Comparison of ENCODE assay signal across 13 cellular contexts in the genomic region with DNA sequence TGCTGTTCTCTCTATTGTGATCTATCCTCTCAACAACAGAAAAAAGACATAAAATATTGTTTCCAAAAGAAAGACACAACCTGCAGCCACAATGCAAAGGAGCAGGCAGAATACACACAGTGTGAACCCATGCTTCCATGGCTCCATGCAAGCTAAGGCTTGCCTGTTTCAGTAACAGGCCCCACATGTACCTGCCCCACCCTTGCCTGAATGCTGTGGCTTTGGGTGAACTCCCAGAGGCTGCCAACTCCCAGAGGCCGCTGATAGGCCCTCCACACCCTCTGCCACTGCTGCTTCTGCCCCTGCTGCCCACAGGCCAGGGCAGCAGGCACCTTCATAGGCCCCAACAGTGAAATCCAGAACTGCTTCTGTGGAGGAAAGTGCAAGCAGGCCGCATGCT. TPM values are rescaled to one million over a fixed set of nuclear protein-coding genes. Genes with fewer than 3 reads are reported as not detected.
"Had no signal": no experiment of that assay in that cellular context is flagged by ENCODE, and none has a peak within 500 bp of the region (broad histone marks: within the 10 kb centered on the region; RNA-seq: fewer than 3 reads in every experiment).

No MANE protein-coding gene starts in this region.

- DNase-seq: activated CD4-positive, alpha-beta T cell treated with anti-CD3 and anti-CD28 coated beads for 48 hours; activated CD8-positive, alpha-beta memory T cell treated with anti-CD3 and anti-CD28 coated beads for 24 hours; activated naive CD4-positive, alpha-beta T cell treated with Interleukin-2 at 50 U/mL for 16 hours; caudate nucleus; effector CD4-positive, alpha-beta T cell; retina; T-cell; tibial artery had no signal

- H3K4me3 Mint-ChIP-seq: memory B cell, T-cell had no signal

- H3K36me3 Mint-ChIP-seq: memory B cell, T-cell had no signal

- H3K27me3 Mint-ChIP-seq: memory B cell had no signal

- H3K36me3 ChIP-seq: tibial artery had no signal

- H3K4me3 ChIP-seq: coronary artery, tibial artery had no signal

- ATAC-seq: T-cell had no signal

- H3K4me1 Mint-ChIP-seq: memory B cell had no signal

- H3K4me1 ChIP-seq: parathyroid adenoma, tibial artery had no signal

- H3K27me3 ChIP-seq: tibial artery had no signal

- H3K27ac ChIP-seq: coronary artery, parathyroid adenoma, tibial artery, VCaP had no signal

- H3K27ac Mint-ChIP-seq: memory B cell, T-cell had no signal

RNA-seq across cellular contexts. Expression of a gene that starts 24.4 kb away (rescaled TPM):
- total RNA-seq: epithelial cell of proximal tubule had no signal
